Comparison of ENCODE assay signal across 17 cellular contexts in the genomic region with DNA sequence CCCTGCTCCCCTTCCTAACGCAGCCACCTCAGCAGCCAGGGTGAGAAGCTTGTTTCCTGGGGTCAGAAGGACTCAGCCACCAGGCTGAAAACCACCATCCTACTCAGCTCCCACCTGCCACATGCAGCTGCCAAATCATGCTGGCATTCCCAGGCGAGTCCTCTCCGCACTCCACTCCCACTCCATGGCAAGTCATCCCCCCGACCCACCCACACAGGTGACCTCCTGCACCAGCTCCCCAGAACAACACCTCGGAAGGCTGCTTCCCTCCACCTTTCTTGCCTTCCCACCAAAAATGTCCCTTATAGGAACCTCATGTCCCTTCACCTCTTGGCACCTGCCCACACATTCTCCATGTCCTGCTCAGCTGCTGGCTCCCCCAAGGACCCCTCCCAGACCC. TPM values are rescaled to one million over a fixed set of nuclear protein-coding genes. Genes with fewer than 3 reads are reported as not detected.
DNase-seq lines count a peak whose midpoint lies in the region; ATAC-seq and TF ChIP-seq lines count a peak whose summit lies in the region.
"Had no signal": no experiment of that assay in that cellular context is flagged by ENCODE, and none has a peak within 500 bp of the region (broad histone marks: within the 10 kb centered on the region; RNA-seq: fewer than 3 reads in every experiment).

No MANE protein-coding gene starts in this region.

- intact Hi-C loops in right cardiac atrium (cut with DNase I), result no loop called here
- intact Hi-C loops in Right ventricle myocardium inferior (cut with DNase I), result no loop called here
- intact Hi-C loops in activated B cell treated with CpG ODN at 0.5 μM for 24 hours (cut with micrococcal nuclease), result loop anchor here (10.0 kb wide), 1 partner anchor 259 kb away; a partner anchor contains a TSS

- DNase-seq in right cardiac atrium, result peak in 2 of 3 donors; percentile 33 to 35
- DNase-seq in Right ventricle myocardium inferior (ENCODE audit: missing footprints), result no peak
- DNase-seq in activated B cell treated with CpG ODN at 0.5 μM for 24 hours, result no peak
- peak; percentile 24 for DNase-seq in myocyte (ENCODE audit: low read depth)
- DNase-seq in globus pallidus (ENCODE audit: low spot score), result no peak
- no peak for DNase-seq in NCI-H1436 (lab: John Stamatoyannopoulos, UW)
- DNase-seq: activated gamma-delta T cell, Calu3, NCI-H1092, NCI-H2081 treated with DMSO at 0.1 percent for 48 hours, NCI-H510A, stomach, SW 1271 had no signal

- TF ChIP-seq CTCF in activated B cell treated with CpG ODN at 0.5 μM for 24 hours (IDR thresholded peaks at IDR 0.05), result no peak

- peaks cover 3% of the 10 kb centered on the region for H3K4me1 ChIP-seq in right cardiac atrium (ENCODE audit: control insufficient read depth, insufficient read depth, low read length)

- H3K27me3 Mint-ChIP-seq in activated B cell treated with CpG ODN at 0.5 μM for 24 hours, result no peaks in the 10 kb centered on the region

- H3K27ac ChIP-seq in right cardiac atrium (ENCODE audit: low read length), result no peak overlapping the region
- H3K27ac ChIP-seq: KMS-11, neural progenitor cell, stomach had no signal

- no peaks in the 10 kb centered on the region for H3K27me3 ChIP-seq in right cardiac atrium (ENCODE audit: control insufficient read depth, insufficient read depth)
- H3K27me3 ChIP-seq: neural progenitor cell, stomach had no signal

- no peak overlapping the region for H3K4me3 Mint-ChIP-seq in activated B cell treated with CpG ODN at 0.5 μM for 24 hours
- H3K4me3 Mint-ChIP-seq: neural progenitor cell had no signal

- no peak overlapping the region for H3K4me3 ChIP-seq in right cardiac atrium (ENCODE audit: low read length)
- H3K4me3 ChIP-seq: neural progenitor cell, stomach had no signal

- CTCF ChIA-PET in activated B cell treated with CpG ODN at 0.5 μM for 24 hours (lab: Charles Lee), result no interaction called here

- peak overlapping the region; percentile 8 for H3K27ac Mint-ChIP-seq in activated B cell treated with CpG ODN at 0.5 μM for 24 hours
- H3K27ac Mint-ChIP-seq: neural progenitor cell had no signal

- peaks cover 61% of the 10 kb centered on the region for H3K36me3 Mint-ChIP-seq in activated B cell treated with CpG ODN at 0.5 μM for 24 hours (ENCODE audit: low read depth)

- POLR2A ChIA-PET in activated B cell treated with CpG ODN at 0.5 μM for 24 hours (lab: Charles Lee), result interaction anchor here (0.5 to 1.7 kb wide), 4 partner anchors 11 to 68 kb away, joined by 3 to 6 read pairs (median 4); a partner anchor contains a TSS

- peaks cover 36% of the 10 kb centered on the region for H3K4me1 Mint-ChIP-seq in activated B cell treated with CpG ODN at 0.5 μM for 24 hours

- no peaks in the 10 kb centered on the region for H3K9me3 Mint-ChIP-seq in activated B cell treated with CpG ODN at 0.5 μM for 24 hours
- H3K9me3 Mint-ChIP-seq: neural progenitor cell had no signal

- H3K9me3 ChIP-seq in right cardiac atrium (ENCODE audit: control insufficient read depth, low read length), result no peaks in the 10 kb centered on the region
- H3K9me3 ChIP-seq: stomach had no signal

- 93% methylated on average over 5 of the region's 5 CpGs for WGBS in right cardiac atrium

- ATAC-seq in right cardiac atrium, result no peak
- ATAC-seq in Right ventricle myocardium inferior, result no peak
- ATAC-seq in activated B cell treated with CpG ODN at 0.5 μM for 24 hours (ENCODE audit: low read depth), result no peak
- ATAC-seq in HG03460 (IDR thresholded peaks at IDR 0.05; ENCODE audit: unreplicated experiment), result no peak
- ATAC-seq: HCT116 had no signal

RNA-seq across cellular contexts. Expression of a gene that starts 4.6 kb away (rescaled TPM):
- total RNA-seq in right cardiac atrium (10 to 100 TPM; 85.9 to 95.9 (median 90.1) TPM), Right ventricle myocardium inferior (107 TPM), activated B cell treated with CpG ODN at 0.5 μM for 24 hours (105 and 134 TPM in 2 replicates), myocyte (208 and 220 TPM in 2 replicates)
- 167 TPM for polyA plus RNA-seq in right cardiac atrium
- polyA plus RNA-seq in myocyte (2012), result 264 TPM

RNA-seq across cellular contexts. Expression of a gene that starts 5.0 kb away (rescaled TPM):
- total RNA-seq in right cardiac atrium, result 10 to 100 TPM; 37.8 to 53.6 (median 44.0) TPM
- 65.1 TPM for polyA plus RNA-seq in right cardiac atrium
- 38.1 TPM for total RNA-seq in Right ventricle myocardium inferior
- 93.7 and 113 TPM in 2 replicates for total RNA-seq in activated B cell treated with CpG ODN at 0.5 μM for 24 hours
- total RNA-seq in myocyte, result 87.1 and 92.2 TPM in 2 replicates
- polyA plus RNA-seq in myocyte (2012), result 121 TPM

RNA-seq across cellular contexts. Expression of a gene that starts 29.2 kb away (rescaled TPM):
- 10 to 100 TPM; 35.5 to 65.1 (median 56.6) TPM for total RNA-seq in right cardiac atrium
- 52.9 TPM for polyA plus RNA-seq in right cardiac atrium
- total RNA-seq in Right ventricle myocardium inferior, result 51.1 TPM
- total RNA-seq in activated B cell treated with CpG ODN at 0.5 μM for 24 hours, result 300 and 312 TPM in 2 replicates
- 89.6 and 104 TPM in 2 replicates for total RNA-seq in myocyte
- 253 TPM for polyA plus RNA-seq in myocyte (2012)

RNA-seq across cellular contexts. Expression of a gene that starts 34.8 kb away (rescaled TPM):
- total RNA-seq in right cardiac atrium (1 to 10 TPM; 3.1 to 4.4 (median 3.2) TPM), Right ventricle myocardium inferior (3.6 TPM), activated B cell treated with CpG ODN at 0.5 μM for 24 hours (8.4 and 13.4 TPM in 2 replicates), myocyte (11.4 and 12.3 TPM in 2 replicates)
- polyA plus RNA-seq in right cardiac atrium, result 3.0 TPM
- 6.7 TPM for polyA plus RNA-seq in myocyte (2012)

RNA-seq across cellular contexts. Expression of a gene that starts 35.0 kb away (rescaled TPM):
- 10 to 100 TPM; 17.3 to 21.9 (median 18.8) TPM for total RNA-seq in right cardiac atrium
- polyA plus RNA-seq in right cardiac atrium, result 16.2 TPM
- 18.9 TPM for total RNA-seq in Right ventricle myocardium inferior
- total RNA-seq in activated B cell treated with CpG ODN at 0.5 μM for 24 hours, result 46.2 and 60.9 TPM in 2 replicates
- total RNA-seq in myocyte, result 83.1 and 103 TPM in 2 replicates
- polyA plus RNA-seq in myocyte (2012), result 137 TPM

Comparison
In these comparisons a context has a peak if more than half of its experiments do, and no peak if none do; other contexts are left out.
1. DNase-seq: peak in right cardiac atrium (2 of 3) and myocyte (single experiment); none in Right ventricle myocardium inferior (single experiment), activated B cell treated with CpG ODN at 0.5 μM for 24 hours (single experiment), globus pallidus (single experiment) and NCI-H1436 (single experiment).